15 cellular contexts compared by ENCODE assay signal in the genomic region with DNA sequence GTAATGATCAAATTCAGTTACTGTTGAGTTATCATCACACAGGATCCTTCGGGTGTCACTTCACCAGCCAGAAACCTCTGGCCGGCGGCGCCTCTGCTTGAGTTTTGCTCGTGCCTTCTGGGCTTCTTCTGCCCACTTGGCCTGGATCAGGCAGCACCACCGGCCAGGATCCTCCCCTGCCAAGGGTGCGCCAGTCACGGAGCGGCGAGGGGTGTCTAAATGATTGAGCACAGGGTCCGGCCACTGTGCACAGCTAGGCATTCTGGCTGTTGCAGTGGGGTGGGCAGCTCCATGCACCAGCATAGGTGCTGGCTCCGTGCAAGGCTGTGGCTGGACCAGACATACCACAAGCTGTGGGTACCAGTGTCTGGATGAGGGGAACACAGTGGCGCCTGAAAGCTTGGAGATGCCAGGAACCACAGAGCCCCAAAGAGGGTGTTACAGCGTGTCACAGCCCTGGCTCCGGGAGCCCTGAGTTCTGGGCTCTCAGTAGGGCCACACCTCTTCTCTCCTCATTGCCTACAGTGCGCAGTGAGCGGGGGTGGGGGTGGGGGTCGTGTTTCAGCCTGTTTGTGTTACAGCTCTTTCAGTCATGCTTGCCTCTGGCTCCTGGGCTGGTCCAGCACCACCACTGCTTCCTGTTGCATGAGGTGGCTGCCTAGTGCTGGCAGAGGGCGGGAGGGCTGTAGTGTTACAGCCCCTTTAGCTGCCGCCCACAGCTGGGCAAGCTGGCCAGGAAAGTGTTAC.
DNase-seq lines count a peak whose midpoint lies in the region; ATAC-seq and TF ChIP-seq lines count a peak whose summit lies in the region.
"Had no signal": no experiment of that assay in that cellular context is flagged by ENCODE, and none has a peak within 500 bp of the region (broad histone marks: within the 10 kb centered on the region; RNA-seq: fewer than 3 reads in every experiment).

No MANE protein-coding gene starts in this region.

- H3K4me3 ChIP-seq in Panc1 (ENCODE audit: low read depth in 2 of 2, low read length in 2 of 2) = no peak overlapping the region
- H3K4me3 ChIP-seq: BLaER1 treated with 17β-estradiol and CSF1 and Interleukin-3, amounts not matched to agents 10 nM and 100 nM; prostate gland; SJCRH30; transverse colon had no signal

- in situ Hi-C loops in Panc1 (cut with HindIII; ENCODE audit: low pct_unique_long_range_greater_than_20kb, low sequenced_read_pairs) = no loop called here

- H3K9me3 Mint-ChIP-seq in nephron progenitor cell = peaks cover 9% of the 10 kb centered on the region

- no peaks in the 10 kb centered on the region for H3K36me3 ChIP-seq in Panc1 (ENCODE audit: control insufficient read depth, insufficient read depth, low read length)
- H3K36me3 ChIP-seq: prostate gland, transverse colon had no signal

- H3K27ac Mint-ChIP-seq in nephron progenitor cell = peak overlapping the region; percentile 87
- H3K27ac Mint-ChIP-seq: activated T-helper 17 cell treated with anti-CD3 and anti-CD28 coated beads, Interleukin-2, amount 50 U/mL, for 72 hours had no signal

- no peaks in the 10 kb centered on the region for H3K27me3 Mint-ChIP-seq in nephron progenitor cell (ENCODE audit: low read depth, poor library complexity)
- H3K27me3 Mint-ChIP-seq: activated T-helper 17 cell treated with anti-CD3 and anti-CD28 coated beads, Interleukin-2, amount 50 U/mL, for 72 hours had no signal

- CTCF ChIA-PET in Panc1 (lab: Charles Lee) = no interaction called here

- H3K4me1 Mint-ChIP-seq in nephron progenitor cell = peaks cover 40% of the 10 kb centered on the region

- peak; percentile 89 for DNase-seq in Daoy (ENCODE audit: low read depth)
- no peak for DNase-seq in Panc1 (ENCODE audit: low read depth, low spot score)
- DNase-seq in foreskin keratinocyte = peak in 1 of 2 donors; percentile 34
- peak; percentile 35 for DNase-seq in nephron progenitor cell
- no peak for DNase-seq in COLO668 (lab: John Stamatoyannopoulos, UW; ENCODE audit: unreplicated experiment)
- DNase-seq in RPMI8226 = no peak
- DNase-seq in SKM-1 treated with dmso at 0.1 percent for 144 hours (lab: John Stamatoyannopoulos, UW; ENCODE audit: unreplicated experiment) = no peak
- DNase-seq: central memory CD4-positive, alpha-beta T cell; SJCRH30; transverse colon had no signal

- H3K4me3 Mint-ChIP-seq in nephron progenitor cell = no peak overlapping the region
- H3K4me3 Mint-ChIP-seq: activated T-helper 17 cell treated with anti-CD3 and anti-CD28 coated beads, Interleukin-2, amount 50 U/mL, for 72 hours had no signal

- no peaks in the 10 kb centered on the region for H3K9me3 ChIP-seq in Panc1 (ENCODE audit: control insufficient read depth, insufficient read depth, low read depth, low read length)
- H3K9me3 ChIP-seq: prostate gland, SJCRH30, transverse colon had no signal

- no TSS peak for BruUV-seq in Panc1 (replicated peaks; lab: Mats Ljungman, UMichigan)

- intact Hi-C loops in Panc1 (cut with micrococcal nuclease; ENCODE audit: unreplicated experiment) = no loop called here

- TF ChIP-seq CTCF in Panc1 (IDR thresholded peaks at IDR 0.05) (no peak), foreskin keratinocyte (conservative IDR thresholded peaks at IDR 0.05) (no peak), nephron progenitor cell (IDR thresholded peaks at IDR 0.05) (no peak)

- H3K27ac ChIP-seq in Panc1 (ENCODE audit: low read length) (peak overlapping the region; percentile 65), foreskin keratinocyte (no peak overlapping the region)
- H3K27ac ChIP-seq: prostate gland, SJCRH30 had no signal

- ATAC-seq in Panc1 (peak; percentile 51), foreskin keratinocyte (peak; percentile 35), HG03196 (IDR thresholded peaks at IDR 0.05; ENCODE audit: unreplicated experiment) (no peak)
- ATAC-seq: activated CD4-positive, CD25-positive, alpha-beta regulatory T cell treated with anti-CD3 and anti-CD28 coated beads, Interleukin-2, amount 50 U/mL, for 24 hours; activated T-helper 17 cell treated with anti-CD3 and anti-CD28 coated beads, Interleukin-2, amount 50 U/mL, for 72 hours had no signal

- H3K36me3 Mint-ChIP-seq in nephron progenitor cell (ENCODE audit: low read depth) = peaks cover 34% of the 10 kb centered on the region

- POLR2A ChIA-PET in Panc1 (lab: Charles Lee) = no interaction called here

- H3K4me1 ChIP-seq in Panc1 (ENCODE audit: control insufficient read depth, insufficient read depth, low read length) = peaks cover 68% of the 10 kb centered on the region
- H3K4me1 ChIP-seq in foreskin keratinocyte = peaks cover 11% of the 10 kb centered on the region
- H3K4me1 ChIP-seq: SJCRH30 had no signal

- H3K27me3 ChIP-seq in Panc1 (ENCODE audit: control insufficient read depth, insufficient read depth, low read length) = no peaks in the 10 kb centered on the region
- H3K27me3 ChIP-seq in foreskin keratinocyte = no peaks in the 10 kb centered on the region
- H3K27me3 ChIP-seq: BLaER1 treated with 17β-estradiol and CSF1 and Interleukin-3, amounts not matched to agents 10 nM and 100 nM; SJCRH30; transverse colon had no signal

Comparison
In these comparisons a context has a peak if more than half of its experiments do, and no peak if none do; other contexts are left out.
1. DNase-seq: peak in Daoy (single experiment) and nephron progenitor cell (single experiment); none in Panc1 (single experiment), COLO668 (single experiment), RPMI8226 (single experiment) and SKM-1 treated with dmso at 0.1 percent for 144 hours (single experiment).